29 cellular contexts compared by ENCODE assay signal in genomic region chr1:168256164-168256563, GRCh38.
"Had no signal": no experiment of that assay in that cellular context is flagged by ENCODE, and none has a peak within 500 bp of the region (broad histone marks: within the 10 kb centered on the region; RNA-seq: fewer than 3 reads in every experiment).

No MANE protein-coding gene starts in this region.

- DNase-seq: stimulated activated CD4-positive, alpha-beta T cell treated with anti-CD3 and anti-CD28 coated beads, Interleukin-2, amount 100 ng/mL, for 48 hours; stimulated activated CD4-positive, alpha-beta T cell treated with anti-CD3 and anti-CD28 coated beads, Interleukin-4, amount 100 ng/mL, for 1 hour; stimulated activated CD4-positive, alpha-beta T cell treated with anti-CD3 and anti-CD28 coated beads, Interleukin-4, amount 100 ng/mL, for 24 hours; stimulated activated CD4-positive, alpha-beta T cell treated with anti-CD3 and anti-CD28 coated beads, Interleukin-4, amount 100 ng/mL, for 4 hours; stimulated activated CD8-positive, alpha-beta memory T cell treated with anti-CD3 and anti-CD28 coated beads, Interleukin-4, amount 100 ng/mL, for 48 hours; stimulated activated naive B cell treated with anti-CD40 and anti-IgM and Interleukin-4, amounts not matched to agents 10 μg/mL and 1 μg/mL and 100 μg/mL, for 72 hours; stimulated activated naive CD4-positive, alpha-beta T cell; stimulated activated naive CD4-positive, alpha-beta T cell treated with Interleukin-2 at 50 U/mL for 16 hours; stimulated activated naive CD8-positive, alpha-beta T cell treated with anti-CD3 and anti-CD28 coated beads, Interleukin-15, amount 100 ng/mL, for 72 hours; stimulated activated naive CD8-positive, alpha-beta T cell treated with anti-CD3 and anti-CD28 coated beads, Interleukin-15, Interleukin-2, amounts not matched to agents 100 U/mL and 50 U/mL, for 24 hours; stomach; substantia nigra; testis; thyroid gland; tibial artery; transverse colon; trophoblast cell; upper lobe of left lung; upper lobe of right lung; uterus had no signal

- H3K27ac ChIP-seq: stomach, suprapubic skin, testis, thoracic aorta, thyroid gland, tibial artery, tibial nerve, transverse colon, upper lobe of left lung, upper lobe of right lung, uterus, vagina had no signal

- ATAC-seq: stimulated activated effector memory CD8-positive, alpha-beta T cell treated with anti-CD3 and anti-CD28 coated beads, Interleukin-12 subunit alpha, Interleukin-12 subunit beta, amount 100 ng/mL, for 72 hours; stimulated activated memory B cell treated with anti-CD40 and anti-IgM and Interleukin-4, amounts not matched to agents 10 μg/mL and 1 μg/mL and 100 μg/mL, for 72 hours; stimulated activated naive B cell treated with anti-CD40 and anti-IgM and Interleukin-4, amounts not matched to agents 10 μg/mL and 1 μg/mL and 100 μg/mL, for 72 hours; stimulated activated naive CD8-positive, alpha-beta T cell treated with anti-CD3 and anti-CD28 coated beads, Interleukin-15, amount 100 ng/mL, for 72 hours; stimulated activated naive CD8-positive, alpha-beta T cell treated with anti-CD3 and anti-CD28 coated beads, Interleukin-15, Interleukin-2, amounts not matched to agents 100 U/mL and 50 U/mL, for 24 hours; upper lobe of right lung had no signal

- H3K27ac Mint-ChIP-seq: stimulated activated effector memory CD8-positive, alpha-beta T cell treated with anti-CD3 and anti-CD28 coated beads, Interleukin-12 subunit alpha, Interleukin-12 subunit beta, amount 100 ng/mL, for 72 hours; stimulated activated memory B cell treated with anti-CD40 and anti-IgM and Interleukin-4, amounts not matched to agents 10 μg/mL and 1 μg/mL and 100 μg/mL, for 72 hours; stimulated activated naive B cell treated with anti-CD40 and anti-IgM and Interleukin-4, amounts not matched to agents 10 μg/mL and 1 μg/mL and 100 μg/mL, for 72 hours; stimulated activated naive CD8-positive, alpha-beta T cell treated with anti-CD3 and anti-CD28 coated beads, Interleukin-15, amount 100 ng/mL, for 72 hours; stimulated activated naive CD8-positive, alpha-beta T cell treated with anti-CD3 and anti-CD28 coated beads, Interleukin-15, Interleukin-2, amounts not matched to agents 100 ng/mL and 50 ng/mL, for 24 hours; type B pancreatic cell had no signal

- H3K27me3 ChIP-seq: stomach, suprapubic skin, testis, thyroid gland, tibial artery, tibial nerve, transverse colon, upper lobe of left lung, upper lobe of right lung, uterus, vagina had no signal

- H3K4me3 ChIP-seq: stomach, suprapubic skin, testis, thoracic aorta, thyroid gland, tibial artery, tibial nerve, transverse colon, upper lobe of left lung, upper lobe of right lung, uterus, vagina had no signal

- H3K27me3 Mint-ChIP-seq: stimulated activated memory B cell treated with anti-CD40 and anti-IgM and Interleukin-4, amounts not matched to agents 10 μg/mL and 1 μg/mL and 100 μg/mL, for 72 hours; stimulated activated naive B cell treated with anti-CD40 and anti-IgM and Interleukin-4, amounts not matched to agents 10 μg/mL and 1 μg/mL and 100 μg/mL, for 72 hours; stimulated activated naive CD8-positive, alpha-beta T cell treated with anti-CD3 and anti-CD28 coated beads, Interleukin-15, amount 100 ng/mL, for 72 hours; stimulated activated naive CD8-positive, alpha-beta T cell treated with anti-CD3 and anti-CD28 coated beads, Interleukin-15, Interleukin-2, amounts not matched to agents 100 ng/mL and 50 ng/mL, for 24 hours; type B pancreatic cell had no signal

- H3K4me1 Mint-ChIP-seq: stimulated activated memory B cell treated with anti-CD40 and anti-IgM and Interleukin-4, amounts not matched to agents 10 μg/mL and 1 μg/mL and 100 μg/mL, for 72 hours had no signal

- H3K36me3 ChIP-seq: thyroid gland, uterus had no signal

- H3K4me3 Mint-ChIP-seq: stimulated activated effector memory CD8-positive, alpha-beta T cell treated with anti-CD3 and anti-CD28 coated beads, Interleukin-12 subunit alpha, Interleukin-12 subunit beta, amount 100 ng/mL, for 72 hours; stimulated activated memory B cell treated with anti-CD40 and anti-IgM and Interleukin-4, amounts not matched to agents 10 μg/mL and 1 μg/mL and 100 μg/mL, for 72 hours; stimulated activated naive B cell treated with anti-CD40 and anti-IgM and Interleukin-4, amounts not matched to agents 10 μg/mL and 1 μg/mL and 100 μg/mL, for 72 hours; stimulated activated naive CD8-positive, alpha-beta T cell treated with anti-CD3 and anti-CD28 coated beads, Interleukin-15, amount 100 ng/mL, for 72 hours; stimulated activated naive CD8-positive, alpha-beta T cell treated with anti-CD3 and anti-CD28 coated beads, Interleukin-15, Interleukin-2, amounts not matched to agents 100 ng/mL and 50 ng/mL, for 24 hours; type B pancreatic cell had no signal

- H3K9me3 ChIP-seq: suprapubic skin, testis, thyroid gland, upper lobe of right lung had no signal

- FAIRE-seq: urothelium cell line had no signal

- H3K9me3 Mint-ChIP-seq: stimulated activated naive B cell treated with anti-CD40 and anti-IgM and Interleukin-4, amounts not matched to agents 10 μg/mL and 1 μg/mL and 100 μg/mL, for 72 hours; type B pancreatic cell had no signal

- H3K4me1 ChIP-seq: testis, thyroid gland, upper lobe of right lung, uterus had no signal
